9 cellular contexts compared by ENCODE assay signal in genomic region chrX:1657367-1658082, GRCh38. TPM values are rescaled to one million over a fixed set of nuclear protein-coding genes. Genes with fewer than 3 reads are reported as not detected.
A peak's percentile ranks its signal among the peaks of the same experiment; 100 is the strongest.
DNase-seq lines count a peak whose midpoint lies in the region; ATAC-seq and TF ChIP-seq lines count a peak whose summit lies in the region.
"Had no signal": no experiment of that assay in that cellular context is flagged by ENCODE, and none has a peak within 500 bp of the region (broad histone marks: within the 10 kb centered on the region; RNA-seq: fewer than 3 reads in every experiment).

No MANE protein-coding gene starts in this region.

- TF ChIP-seq POLR2A in testis (IDR thresholded peaks at IDR 0.05), result no peak
- TF ChIP-seq POLR2A in gastrocnemius medialis (IDR thresholded peaks at IDR 0.05), result no peak

- peak overlapping the region; percentile 86 for H3K27ac ChIP-seq in DOHH2 (ENCODE audit: low read depth, low read length)
- peak overlapping the region; percentile 64 for H3K27ac ChIP-seq in mesodermal cell (ENCODE audit: low read depth, low read length, severe bottlenecking)
- H3K27ac ChIP-seq in testis, result no peak overlapping the region
- H3K27ac ChIP-seq in gastrocnemius medialis, result no peak overlapping the region
- H3K27ac ChIP-seq: KMS-11 had no signal

- H3F3A ChIP-seq in DOHH2 (ENCODE audit: control insufficient read depth, insufficient read depth), result peaks cover 4% of the 10 kb centered on the region

- H3K4me1 ChIP-seq in DOHH2 (ENCODE audit: control insufficient read depth, low read length) (peaks cover 35% of the 10 kb centered on the region), mesodermal cell (ENCODE audit: control insufficient read depth, insufficient read depth, low read length, poor library complexity, severe bottlenecking) (peaks cover 9% of the 10 kb centered on the region), testis (peaks cover 10% of the 10 kb centered on the region), gastrocnemius medialis (no peaks in the 10 kb centered on the region)

- peak overlapping the region; percentile 83 for H3K4me3 Mint-ChIP-seq in activated naive CD8-positive, alpha-beta T cell treated with anti-CD3 and anti-CD28 coated beads, Interleukin-2, amount 50 U/mL, for 24 hours

- ATAC-seq in GM19452 (IDR thresholded peaks at IDR 0.05; ENCODE audit: unreplicated experiment) (peak; percentile 39), HG03575 (IDR thresholded peaks at IDR 0.05; ENCODE audit: extremely low read depth, insufficient number of reproducible peaks, low FRiP score, unreplicated experiment) (peak; percentile 39), gastrocnemius medialis (no peak)
- peak; percentile 93 for ATAC-seq in activated naive CD8-positive, alpha-beta T cell treated with anti-CD3 and anti-CD28 coated beads, Interleukin-2, amount 50 U/mL, for 24 hours

- no peaks in the 10 kb centered on the region for H3K27me3 ChIP-seq in DOHH2 (ENCODE audit: control insufficient read depth, low read length)
- no peaks in the 10 kb centered on the region for H3K27me3 ChIP-seq in testis
- no peaks in the 10 kb centered on the region for H3K27me3 ChIP-seq in gastrocnemius medialis

- H3K9me3 ChIP-seq in DOHH2 (ENCODE audit: control insufficient read depth, insufficient read depth, low read length) (no peaks in the 10 kb centered on the region), mesodermal cell (ENCODE audit: control insufficient read depth, low read length) (no peaks in the 10 kb centered on the region), testis (no peaks in the 10 kb centered on the region), gastrocnemius medialis (no peaks in the 10 kb centered on the region)

- peak overlapping the region; percentile 91 for H3K27ac Mint-ChIP-seq in activated naive CD8-positive, alpha-beta T cell treated with anti-CD3 and anti-CD28 coated beads, Interleukin-2, amount 50 U/mL, for 24 hours

- no peaks in the 10 kb centered on the region for H3K36me3 Mint-ChIP-seq in activated naive CD8-positive, alpha-beta T cell treated with anti-CD3 and anti-CD28 coated beads, Interleukin-2, amount 50 U/mL, for 24 hours (ENCODE audit: low read depth)

- H3K27me3 Mint-ChIP-seq in activated naive CD8-positive, alpha-beta T cell treated with anti-CD3 and anti-CD28 coated beads, Interleukin-2, amount 50 U/mL, for 24 hours, result no peaks in the 10 kb centered on the region

- H3K9me2 ChIP-seq in DOHH2 (replicated peaks; ENCODE audit: control insufficient read depth, low read length), result no peaks in the 10 kb centered on the region

- TF ChIP-seq CTCF in DOHH2 (IDR thresholded peaks at IDR 0.05; ENCODE audit: low read depth, low read length, poor library complexity, severe bottlenecking) (no peak), testis (IDR thresholded peaks at IDR 0.05) (no peak), gastrocnemius medialis (IDR thresholded peaks at IDR 0.05 in 4 of 5, conservative IDR thresholded peaks at IDR 0.05 in 1 of 5) (no peak)

- intact Hi-C loops in testis (cut with DNase I; ENCODE audit: low total_unique reads), result loop anchor here (10.0 kb wide), 1 partner anchor 947 kb away; no protein-coding TSS in a partner anchor
- intact Hi-C loops in gastrocnemius medialis (cut with DNase I; ENCODE audit: low total_unique reads), result no loop called here

- H3K4me3 ChIP-seq in DOHH2 (ENCODE audit: low read length) (peak overlapping the region; percentile 81), mesodermal cell (ENCODE audit: extremely low read depth, insufficient read depth, low read length, poor library complexity, severe bottlenecking) (no peak overlapping the region), testis (no peak overlapping the region), gastrocnemius medialis (no peak overlapping the region)

- H3K9me3 Mint-ChIP-seq in activated naive CD8-positive, alpha-beta T cell treated with anti-CD3 and anti-CD28 coated beads, Interleukin-2, amount 50 U/mL, for 24 hours, result no peaks in the 10 kb centered on the region

- H3K4me2 ChIP-seq in DOHH2 (ENCODE audit: low read length), result peak overlapping the region; percentile 92
- H3K4me2 ChIP-seq: KMS-11 had no signal

- H3K36me3 ChIP-seq in DOHH2 (ENCODE audit: control insufficient read depth, low read length) (peaks cover 3% of the 10 kb centered on the region; the same call in 1 of the 2 replicates), mesodermal cell (ENCODE audit: control insufficient read depth, insufficient read depth, low read length) (no peaks in the 10 kb centered on the region), testis (ENCODE audit: low read depth, missing control alignments) (no peaks in the 10 kb centered on the region), gastrocnemius medialis (no peaks in the 10 kb centered on the region)

- H4K20me1 ChIP-seq in DOHH2 (ENCODE audit: control insufficient read depth, insufficient read depth, low read depth, low read length), result no peaks in the 10 kb centered on the region

- peaks cover 22% of the 10 kb centered on the region for H3K4me1 Mint-ChIP-seq in activated naive CD8-positive, alpha-beta T cell treated with anti-CD3 and anti-CD28 coated beads, Interleukin-2, amount 50 U/mL, for 24 hours

- in situ Hi-C loops in gastrocnemius medialis (cut with MboI; ENCODE audit: low sequenced_read_pairs in 4 of 4), result loop anchor here in 2 of 4 donors (25.0 kb wide), 1 partner anchor 930 kb away; no protein-coding TSS in a partner anchor

- WGBS in mesodermal cell (ENCODE audit: insufficient coverage in 2 of 2), 2 experiments, result 49 to 53% methylated on average over 7 to 9 of the region's 13 CpGs
- 6 to 11% methylated on average over 13 of the region's 13 CpGs for WGBS in testis, 2 donors

- DNase-seq in SW480 (ENCODE audit: low spot score) (peak; percentile 20), testis (peak; percentile 22), gastrocnemius medialis (no peak)
- peak; percentile 48 for DNase-seq in activated naive CD8-positive, alpha-beta T cell treated with anti-CD3 and anti-CD28 coated beads, Interleukin-2, amount 50 U/mL, for 24 hours

- H3K79me2 ChIP-seq in DOHH2 (ENCODE audit: control insufficient read depth, low read length), result peaks cover 31% of the 10 kb centered on the region

RNA-seq across cellular contexts. Expression of gene ASMT, which starts 42.7 kb away (rescaled TPM):
- polyA plus RNA-seq in mesodermal cell (2013, experiment 1 of 2), result not detected
- not detected for polyA plus RNA-seq in mesodermal cell (2013, experiment 2 of 2)
- under 1 TPM; 0.37 to 0.55 TPM for total RNA-seq in testis
- not detected for polyA plus RNA-seq in testis (ENCODE audit: insufficient read depth, low read depth, low replicate concordance)
- not detected for total RNA-seq in gastrocnemius medialis

Comparison
In these comparisons a context has a peak if more than half of its experiments do, and no peak if none do; other contexts are left out.
1. H3K27ac ChIP-seq: peak in DOHH2 (single experiment) and mesodermal cell (single experiment); none in testis (0 of 2) and gastrocnemius medialis (0 of 4).
2. ATAC-seq: peak in GM19452 (single experiment), HG03575 (single experiment) and activated naive CD8-positive, alpha-beta T cell treated with anti-CD3 and anti-CD28 coated beads, Interleukin-2, amount 50 U/mL, for 24 hours (single experiment); none in gastrocnemius medialis (0 of 2).
3. DNase-seq: peak in SW480 (single experiment), activated naive CD8-positive, alpha-beta T cell treated with anti-CD3 and anti-CD28 coated beads, Interleukin-2, amount 50 U/mL, for 24 hours (single experiment) and testis (single experiment); none in gastrocnemius medialis (0 of 2).